1 cellular context compared by ENCODE assay signal in genomic region chr2:148643998-148644884, GRCh38.
TF ChIP-seq lines count a peak whose summit lies in the region.

Gene EPC2, plus strand, starts transcription at chr2:148644751. Its CDS starts 267 bp downstream, at chr2:148645018.

TF ChIP-seq in HepG2, 621 proteins besides CTCF, POLR2A, EP300 and RAD21 (continued from another document and continues in another):
- TF ChIP-seq ZNF691 (CRISPR knock-in tag; IDR thresholded peaks at IDR 0.05; ENCODE audit: borderline replicate concordance, low read depth): peak; percentile 67; the same call in 1 of the 2 replicates
- peak; percentile 83 for TF ChIP-seq ZNF619 (CRISPR knock-in tag; IDR thresholded peaks at IDR 0.05)
- no peak for TF ChIP-seq ZNF816 (CRISPR knock-in tag; IDR thresholded peaks at IDR 0.05; ENCODE audit: borderline replicate concordance)
- TF ChIP-seq ZHX1 (CRISPR knock-in tag; IDR thresholded peaks at IDR 0.05; ENCODE audit: low read depth): peak; percentile 96
- no peak for TF ChIP-seq AKNA (CRISPR knock-in tag; IDR thresholded peaks at IDR 0.05; ENCODE audit: borderline replicate concordance)
- 0 out of 2 replicates have a peak, but pooled peaks have one; percentile 77 for TF ChIP-seq PCBP1 (IDR thresholded peaks at IDR 0.05; ENCODE audit: borderline replicate concordance, low read depth, low read length)
- TF ChIP-seq NCOA5 (CRISPR knock-in tag; IDR thresholded peaks at IDR 0.05): 0 out of 2 replicates have a peak, but pooled peaks have one; percentile 46
- TF ChIP-seq ZNF577 (CRISPR knock-in tag; IDR thresholded peaks at IDR 0.05; ENCODE audit: borderline replicate concordance, low read depth): no peak
- TF ChIP-seq ZNF589 (CRISPR knock-in tag; conservative IDR thresholded peaks at IDR 0.05): peak; percentile 81
- no peak for TF ChIP-seq NONO (IDR thresholded peaks at IDR 0.05)
- peak; percentile 84 for TF ChIP-seq NONO (CRISPR knock-in tag; conservative IDR thresholded peaks at IDR 0.05)
- 0 out of 2 replicates have a peak, but pooled peaks have one; percentile 65 for TF ChIP-seq ZNF512B (CRISPR knock-in tag; IDR thresholded peaks at IDR 0.05; ENCODE audit: borderline replicate concordance)
- peak; percentile 62; the same call in 1 of the 2 replicates for TF ChIP-seq EED (CRISPR knock-in tag; IDR thresholded peaks at IDR 0.05)
- peak; percentile 53; the same call in 1 of the 2 replicates for TF ChIP-seq ZBTB25 (CRISPR knock-in tag; IDR thresholded peaks at IDR 0.05)
- TF ChIP-seq ZNF383 (CRISPR knock-in tag; IDR thresholded peaks at IDR 0.05; ENCODE audit: borderline replicate concordance): no peak; the same call in 1 of the 2 replicates
- TF ChIP-seq HNF1B (CRISPR knock-in tag; IDR thresholded peaks at IDR 0.05): no peak
- peak; percentile 81; the same call in 1 of the 2 replicates for TF ChIP-seq NFKB2 (CRISPR knock-in tag; IDR thresholded peaks at IDR 0.05; ENCODE audit: borderline replicate concordance)
- peak; percentile 89 for TF ChIP-seq ARID4A (CRISPR knock-in tag; IDR thresholded peaks at IDR 0.05; ENCODE audit: borderline replicate concordance)
- TF ChIP-seq PHF8 (CRISPR knock-in tag; IDR thresholded peaks at IDR 0.05): peak; percentile 82
- no peak for TF ChIP-seq ZNF180 (CRISPR knock-in tag; IDR thresholded peaks at IDR 0.05; ENCODE audit: borderline replicate concordance, low read depth)
- TF ChIP-seq ZNF10 (CRISPR knock-in tag; IDR thresholded peaks at IDR 0.05; ENCODE audit: borderline replicate concordance, low read depth): peak; percentile 31; the same call in 1 of the 2 replicates
- TF ChIP-seq ZNF709 (CRISPR knock-in tag; IDR thresholded peaks at IDR 0.05): no peak
- TF ChIP-seq PAF1 (CRISPR knock-in tag; IDR thresholded peaks at IDR 0.05): no peak
- no peak for TF ChIP-seq ARNT (IDR thresholded peaks at IDR 0.05)
- no peak for TF ChIP-seq ATF3 (CRISPR knock-in tag; IDR thresholded peaks at IDR 0.05)
- no peak for TF ChIP-seq MAFF (IDR thresholded peaks at IDR 0.05; ENCODE audit: low read depth, low read length)
- TF ChIP-seq MIER2 (CRISPR knock-in tag; IDR thresholded peaks at IDR 0.05): peak; percentile 87
- TF ChIP-seq ZSCAN29 (CRISPR knock-in tag; conservative IDR thresholded peaks at IDR 0.05): 0 out of 2 replicates have a peak, but pooled peaks have one; percentile 67
- peak; percentile 26; the same call in 1 of the 2 replicates for TF ChIP-seq MED1 (CRISPR knock-in tag; IDR thresholded peaks at IDR 0.05)
- TF ChIP-seq ZBTB42 (CRISPR knock-in tag; IDR thresholded peaks at IDR 0.05): no peak
- TF ChIP-seq ZNF275 (CRISPR knock-in tag; IDR thresholded peaks at IDR 0.05; ENCODE audit: borderline replicate concordance): no peak; the same call in 1 of the 2 replicates
- TF ChIP-seq EEA1 (CRISPR knock-in tag; IDR thresholded peaks at IDR 0.05; ENCODE audit: borderline replicate concordance): no peak; the same call in 1 of the 2 replicates
- TF ChIP-seq YY1 (IDR thresholded peaks at IDR 0.05; ENCODE audit: insufficient read depth, insufficient replicate concordance, low read depth, low read length): peak; percentile 97
- TF ChIP-seq DNMT3B (CRISPR knock-in tag; conservative IDR thresholded peaks at IDR 0.05): no peak; the same call in 1 of the 2 replicates
- no peak for TF ChIP-seq SMAD9 (CRISPR knock-in tag; IDR thresholded peaks at IDR 0.05)
